Comparison of ENCODE assay signal across 21 cellular contexts in genomic region chr20:45028424-45029136, GRCh38.
A peak's percentile ranks its signal among the peaks of the same experiment; 100 is the strongest.
DNase-seq lines count a peak whose midpoint lies in the region; ATAC-seq and TF ChIP-seq lines count a peak whose summit lies in the region.
"Had no signal": no experiment of that assay in that cellular context is flagged by ENCODE, and none has a peak within 500 bp of the region (broad histone marks: within the 10 kb centered on the region; RNA-seq: fewer than 3 reads in every experiment).

No MANE protein-coding gene starts in this region.

- no peak overlapping the region for H2AFZ ChIP-seq in OCI-LY7 (ENCODE audit: low read length)

- H3K4me1 Mint-ChIP-seq in activated CD8-positive, alpha-beta T cell treated with anti-CD3 and anti-CD28 coated beads for 36 hours (ENCODE audit: low read depth) = peaks cover 64% of the 10 kb centered on the region
- H3K4me1 Mint-ChIP-seq in activated CD8-positive, alpha-beta T cell treated with anti-CD3 and anti-CD28 coated beads, Interleukin-2, amount 10 ng/mL, durations not matched to agents 7 days and 5 days (ENCODE audit: low read depth) = peaks cover 30% of the 10 kb centered on the region
- peaks cover 48 to 80% (median 64%) of the 10 kb centered on the region in 4 donors for H3K4me1 Mint-ChIP-seq in CD4-positive, alpha-beta memory T cell
- peaks cover 44% of the 10 kb centered on the region for H3K4me1 Mint-ChIP-seq in activated CD4-positive, alpha-beta memory T cell treated with anti-CD3 and anti-CD28 coated beads, Interleukin-2, amount 10 ng/mL, durations not matched to agents 7 days and 5 days
- peaks cover 23% of the 10 kb centered on the region for H3K4me1 Mint-ChIP-seq in memory B cell

- H3K27me3 Mint-ChIP-seq in activated CD8-positive, alpha-beta T cell treated with anti-CD3 and anti-CD28 coated beads for 36 hours = no peaks in the 10 kb centered on the region
- no peaks in the 10 kb centered on the region for H3K27me3 Mint-ChIP-seq in activated CD8-positive, alpha-beta T cell treated with anti-CD3 and anti-CD28 coated beads, Interleukin-2, amount 10 ng/mL, durations not matched to agents 7 days and 5 days (ENCODE audit: low read depth)
- H3K27me3 Mint-ChIP-seq in CD4-positive, alpha-beta memory T cell = no peaks in the 10 kb centered on the region
- no peaks in the 10 kb centered on the region for H3K27me3 Mint-ChIP-seq in activated CD4-positive, alpha-beta memory T cell treated with anti-CD3 and anti-CD28 coated beads, Interleukin-2, amount 10 ng/mL, durations not matched to agents 7 days and 5 days
- H3K27me3 Mint-ChIP-seq in memory B cell = no peaks in the 10 kb centered on the region

- H3K27me3 ChIP-seq in CD4-positive, alpha-beta memory T cell (ENCODE audit: insufficient read depth, low read length) = no peaks in the 10 kb centered on the region
- H3K27me3 ChIP-seq: transverse colon had no signal

- CTCF ChIA-PET in activated CD8-positive, alpha-beta T cell treated with anti-CD3 and anti-CD28 coated beads for 36 hours (lab: Charles Lee) = interaction anchor here (0.7 to 3.7 kb wide), 6 partner anchors 10 to 68 kb away, joined by 3 to 20 read pairs (median 8); no protein-coding TSS in a partner anchor
- CTCF ChIA-PET in activated CD8-positive, alpha-beta T cell treated with anti-CD3 and anti-CD28 coated beads, Interleukin-2, amount 10 ng/mL, durations not matched to agents 7 days and 5 days (lab: Charles Lee) = interaction anchor here (0.8 to 5.1 kb wide), 7 partner anchors 11 to 283 kb away, joined by 3 to 22 read pairs (median 3); no protein-coding TSS in a partner anchor
- CTCF ChIA-PET in CD4-positive, alpha-beta memory T cell (lab: Charles Lee; ENCODE audit: partially characterized antibody) = interaction anchor here (1.0 to 2.8 kb wide), 5 partner anchors 11 to 67 kb away, joined by 3 to 13 read pairs (median 4); no protein-coding TSS in a partner anchor
- CTCF ChIA-PET in activated CD4-positive, alpha-beta memory T cell treated with anti-CD3 and anti-CD28 coated beads, Interleukin-2, amount 10 ng/mL, durations not matched to agents 7 days and 5 days (lab: Charles Lee) = interaction anchor here (0.8 to 3.1 kb wide), 7 partner anchors 9 to 69 kb away, joined by 3 to 13 read pairs (median 3); no protein-coding TSS in a partner anchor
- CTCF ChIA-PET in OCI-LY7 (lab: Charles Lee; ENCODE audit: unreplicated experiment) = interaction anchor here (0.5 kb wide), 1 partner anchor 57 kb away, joined by 3 read pairs; no protein-coding TSS in a partner anchor

- peaks cover 63% of the 10 kb centered on the region for H3K36me3 Mint-ChIP-seq in activated CD8-positive, alpha-beta T cell treated with anti-CD3 and anti-CD28 coated beads for 36 hours (ENCODE audit: low read depth)
- H3K36me3 Mint-ChIP-seq in activated CD8-positive, alpha-beta T cell treated with anti-CD3 and anti-CD28 coated beads, Interleukin-2, amount 10 ng/mL, durations not matched to agents 7 days and 5 days (ENCODE audit: low read depth) = peaks cover 67% of the 10 kb centered on the region
- peaks cover 52 to 81% of the 10 kb centered on the region in 2 donors for H3K36me3 Mint-ChIP-seq in CD4-positive, alpha-beta memory T cell
- peaks cover 77% of the 10 kb centered on the region for H3K36me3 Mint-ChIP-seq in activated CD4-positive, alpha-beta memory T cell treated with anti-CD3 and anti-CD28 coated beads, Interleukin-2, amount 10 ng/mL, durations not matched to agents 7 days and 5 days (ENCODE audit: low read depth)
- peaks cover 36% of the 10 kb centered on the region for H3K36me3 Mint-ChIP-seq in memory B cell

- no TSS peak for BruUV-seq in OCI-LY7 (replicated peaks; lab: Mats Ljungman, UMichigan)

- H3K79me2 ChIP-seq in OCI-LY7 (ENCODE audit: insufficient read depth, low read depth, low read length) = peaks cover 31% of the 10 kb centered on the region; the same call in 1 of the 2 replicates

- H4K20me1 ChIP-seq in OCI-LY7 (ENCODE audit: insufficient read depth, low read length) = no peaks in the 10 kb centered on the region

- no peak overlapping the region for H3K4me3 ChIP-seq in CD4-positive, alpha-beta memory T cell (ENCODE audit: low read length in 2 of 2)
- no peak overlapping the region for H3K4me3 ChIP-seq in OCI-LY7 (ENCODE audit: low read depth, low read length, poor library complexity, severe bottlenecking)
- H3K4me3 ChIP-seq: A549, psoas muscle, transverse colon had no signal

- H3K9me3 ChIP-seq in CD4-positive, alpha-beta memory T cell (ENCODE audit: control insufficient read depth in 1 of 2, low read length in 2 of 2) = no peaks in the 10 kb centered on the region
- peaks cover 7% of the 10 kb centered on the region; the same call in 1 of the 2 replicates for H3K9me3 ChIP-seq in OCI-LY7 (ENCODE audit: low read length)
- H3K9me3 ChIP-seq: A549, psoas muscle, transverse colon had no signal

- H3K9me3 Mint-ChIP-seq in activated CD8-positive, alpha-beta T cell treated with anti-CD3 and anti-CD28 coated beads for 36 hours = no peaks in the 10 kb centered on the region
- no peaks in the 10 kb centered on the region for H3K9me3 Mint-ChIP-seq in activated CD8-positive, alpha-beta T cell treated with anti-CD3 and anti-CD28 coated beads, Interleukin-2, amount 10 ng/mL, durations not matched to agents 7 days and 5 days (ENCODE audit: insufficient read depth)
- no peaks in the 10 kb centered on the region for H3K9me3 Mint-ChIP-seq in CD4-positive, alpha-beta memory T cell
- no peaks in the 10 kb centered on the region for H3K9me3 Mint-ChIP-seq in activated CD4-positive, alpha-beta memory T cell treated with anti-CD3 and anti-CD28 coated beads, Interleukin-2, amount 10 ng/mL, durations not matched to agents 7 days and 5 days
- peaks cover 3% of the 10 kb centered on the region for H3K9me3 Mint-ChIP-seq in memory B cell

- H3K4me2 ChIP-seq in OCI-LY7 (ENCODE audit: low read length) = no peak overlapping the region
- H3K4me2 ChIP-seq: A549 had no signal

- H3K36me3 ChIP-seq in CD4-positive, alpha-beta memory T cell (ENCODE audit: insufficient read depth, low read length) = peaks cover 61% of the 10 kb centered on the region
- peaks cover 97% of the 10 kb centered on the region for H3K36me3 ChIP-seq in OCI-LY7 (ENCODE audit: insufficient read depth, low read length)

- no peaks in the 10 kb centered on the region for H3K9me2 ChIP-seq in OCI-LY7 (ENCODE audit: insufficient read depth, low read length)

- peak overlapping the region; percentile 71 for H3K27ac Mint-ChIP-seq in activated CD8-positive, alpha-beta T cell treated with anti-CD3 and anti-CD28 coated beads for 36 hours
- H3K27ac Mint-ChIP-seq in activated CD8-positive, alpha-beta T cell treated with anti-CD3 and anti-CD28 coated beads, Interleukin-2, amount 10 ng/mL, durations not matched to agents 7 days and 5 days = no peak overlapping the region
- H3K27ac Mint-ChIP-seq in CD4-positive, alpha-beta memory T cell = peak overlapping the region; percentile 53 to 90 (median 68)
- H3K27ac Mint-ChIP-seq in activated CD4-positive, alpha-beta memory T cell treated with anti-CD3 and anti-CD28 coated beads, Interleukin-2, amount 10 ng/mL, durations not matched to agents 7 days and 5 days = peak overlapping the region; percentile 55
- peak overlapping the region; percentile 81 for H3K27ac Mint-ChIP-seq in memory B cell

- POLR2A ChIA-PET in activated CD8-positive, alpha-beta T cell treated with anti-CD3 and anti-CD28 coated beads for 36 hours (lab: Charles Lee) = interaction anchor here (0.6 to 1.9 kb wide), 4 partner anchors 13 to 58 kb away, joined by 3 to 4 read pairs (median 3); no protein-coding TSS in a partner anchor
- POLR2A ChIA-PET in activated CD8-positive, alpha-beta T cell treated with anti-CD3 and anti-CD28 coated beads, Interleukin-2, amount 10 ng/mL, durations not matched to agents 7 days and 5 days (lab: Charles Lee) = interaction anchor here (0.6 kb wide), 1 partner anchor 13 kb away, joined by 3 read pairs; no protein-coding TSS in a partner anchor
- POLR2A ChIA-PET in CD4-positive, alpha-beta memory T cell (lab: Charles Lee; ENCODE audit: partially characterized antibody) = interaction anchor here (0.6 to 1.3 kb wide), 2 partner anchors 16 to 71 kb away, joined by 3 to 4 read pairs; no protein-coding TSS in a partner anchor
- POLR2A ChIA-PET in activated CD4-positive, alpha-beta memory T cell treated with anti-CD3 and anti-CD28 coated beads, Interleukin-2, amount 10 ng/mL, durations not matched to agents 7 days and 5 days (lab: Charles Lee) = interaction anchor here (1.4 kb wide), 1 partner anchor 15 kb away, joined by 8 read pairs; no protein-coding TSS in a partner anchor
- POLR2A ChIA-PET in OCI-LY7 (lab: Charles Lee) = interaction anchor here (1.0 to 1.1 kb wide), 2 partner anchors 12 to 25 kb away, joined by 3 read pairs; no protein-coding TSS in a partner anchor

- H3K27ac ChIP-seq in CD4-positive, alpha-beta memory T cell (ENCODE audit: low read depth, low read length) = no peak overlapping the region
- H3K27ac ChIP-seq in OCI-LY7 (ENCODE audit: low read depth, low read length, poor library complexity, severe bottlenecking) = no peak overlapping the region
- H3K27ac ChIP-seq: A549, psoas muscle, transverse colon had no signal

- intact Hi-C loops in activated CD8-positive, alpha-beta T cell treated with anti-CD3 and anti-CD28 coated beads for 36 hours (cut with micrococcal nuclease) = no loop called here
- intact Hi-C loops in CD4-positive, alpha-beta memory T cell (cut with micrococcal nuclease) = no loop called here
- intact Hi-C loops in OCI-LY7 (cut with micrococcal nuclease; ENCODE audit: unreplicated experiment) = no loop called here

- DNase-seq in activated CD8-positive, alpha-beta T cell treated with anti-CD3 and anti-CD28 coated beads for 36 hours = no peak
- no peak for DNase-seq in activated CD8-positive, alpha-beta T cell treated with anti-CD3 and anti-CD28 coated beads, Interleukin-2, amount 10 ng/mL, durations not matched to agents 7 days and 5 days
- no peak for DNase-seq in CD4-positive, alpha-beta memory T cell
- no peak for DNase-seq in activated CD4-positive, alpha-beta memory T cell treated with anti-CD3 and anti-CD28 coated beads, Interleukin-2, amount 10 ng/mL, durations not matched to agents 7 days and 5 days
- DNase-seq in memory B cell (ENCODE audit: low spot score in 2 of 2) = no peak
- DNase-seq in OCI-LY7 (ENCODE audit: low spot score) = no peak
- no peak for DNase-seq in inferior parietal cortex (ENCODE audit: extremely low spot score)
- no peak for DNase-seq in NCI-H2029 treated with DMSO at 0.1 percent for 48 hours (lab: John Stamatoyannopoulos, UW)
- DNase-seq: activated CD4-positive, alpha-beta T cell treated with anti-CD3 and anti-CD28 coated beads, Interleukin-2, amount 50 U/mL, for 1 hour; amniotic stem cell; cortex of kidney; EL; GOT3; NCI-H1092 treated with DMSO at 0.1 percent for 48 hours; NCI-H2081; psoas muscle; Right ventricle myocardium superior; stimulated activated naive CD4-positive, alpha-beta T cell treated with Interleukin-2 at 50 U/mL for 16 hours; SW 1271; transverse colon had no signal

- TF ChIP-seq CTCF in activated CD8-positive, alpha-beta T cell treated with anti-CD3 and anti-CD28 coated beads for 36 hours (IDR thresholded peaks at IDR 0.05) = no peak
- no peak for TF ChIP-seq CTCF in OCI-LY7 (conservative IDR thresholded peaks at IDR 0.05; ENCODE audit: low read length)

- no peak overlapping the region for H3K4me3 Mint-ChIP-seq in activated CD8-positive, alpha-beta T cell treated with anti-CD3 and anti-CD28 coated beads for 36 hours
- H3K4me3 Mint-ChIP-seq in activated CD8-positive, alpha-beta T cell treated with anti-CD3 and anti-CD28 coated beads, Interleukin-2, amount 10 ng/mL, durations not matched to agents 7 days and 5 days = no peak overlapping the region
- peak overlapping the region in 7 of 8 donors; percentile 0 to 77 (median 63) for H3K4me3 Mint-ChIP-seq in CD4-positive, alpha-beta memory T cell
- no peak overlapping the region for H3K4me3 Mint-ChIP-seq in activated CD4-positive, alpha-beta memory T cell treated with anti-CD3 and anti-CD28 coated beads, Interleukin-2, amount 10 ng/mL, durations not matched to agents 7 days and 5 days
- no peak overlapping the region for H3K4me3 Mint-ChIP-seq in memory B cell

- H3K4me1 ChIP-seq in CD4-positive, alpha-beta memory T cell (ENCODE audit: insufficient read depth, low read length) = peaks cover 88% of the 10 kb centered on the region
- H3K4me1 ChIP-seq in OCI-LY7 (ENCODE audit: insufficient read depth, low read length, poor library complexity, severe bottlenecking) = peaks cover 14% of the 10 kb centered on the region
- H3K4me1 ChIP-seq: A549, psoas muscle, transverse colon had no signal

- ATAC-seq in activated CD8-positive, alpha-beta T cell treated with anti-CD3 and anti-CD28 coated beads for 36 hours = no peak
- no peak for ATAC-seq in activated CD8-positive, alpha-beta T cell treated with anti-CD3 and anti-CD28 coated beads, Interleukin-2, amount 10 ng/mL, durations not matched to agents 7 days and 5 days
- ATAC-seq in memory B cell (ENCODE audit: low read depth) = no peak
- ATAC-seq: A549, psoas muscle had no signal

Comparison
In these comparisons a context has a peak if more than half of its experiments do, and no peak if none do; other contexts are left out.
1. H3K4me3 Mint-ChIP-seq: peak in CD4-positive, alpha-beta memory T cell (7 of 8); none in activated CD8-positive, alpha-beta T cell treated with anti-CD3 and anti-CD28 coated beads for 36 hours (single experiment), activated CD8-positive, alpha-beta T cell treated with anti-CD3 and anti-CD28 coated beads, Interleukin-2, amount 10 ng/mL, durations not matched to agents 7 days and 5 days (single experiment), activated CD4-positive, alpha-beta memory T cell treated with anti-CD3 and anti-CD28 coated beads, Interleukin-2, amount 10 ng/mL, durations not matched to agents 7 days and 5 days (single experiment) and memory B cell (single experiment).